In genomic region chr15:24948495-24948894, GRCh38 we compare ENCODE assay signal across 9 cellular contexts. TPM values are rescaled to one million over a fixed set of nuclear protein-coding genes. Genes with fewer than 3 reads are reported as not detected.
"Had no signal": no experiment of that assay in that cellular context is flagged by ENCODE, and none has a peak within 500 bp of the region (broad histone marks: within the 10 kb centered on the region; RNA-seq: fewer than 3 reads in every experiment).

No MANE protein-coding gene starts in this region.

- H3K4me3 ChIP-seq: GM12878 had no signal

- FAIRE-seq: G401.6, GM12878, GM12891, GM12892, GM18507, GM19239 had no signal

- DNase-seq: GDM1, GF-D8 had no signal

- ATAC-seq: GM12878 had no signal

RNA-seq across cellular contexts. Expression of gene SNURF, which starts 6.3 kb away (rescaled TPM):
- total RNA-seq: G401 had no signal
